9 cellular contexts compared by ENCODE assay signal in the genomic region with DNA sequence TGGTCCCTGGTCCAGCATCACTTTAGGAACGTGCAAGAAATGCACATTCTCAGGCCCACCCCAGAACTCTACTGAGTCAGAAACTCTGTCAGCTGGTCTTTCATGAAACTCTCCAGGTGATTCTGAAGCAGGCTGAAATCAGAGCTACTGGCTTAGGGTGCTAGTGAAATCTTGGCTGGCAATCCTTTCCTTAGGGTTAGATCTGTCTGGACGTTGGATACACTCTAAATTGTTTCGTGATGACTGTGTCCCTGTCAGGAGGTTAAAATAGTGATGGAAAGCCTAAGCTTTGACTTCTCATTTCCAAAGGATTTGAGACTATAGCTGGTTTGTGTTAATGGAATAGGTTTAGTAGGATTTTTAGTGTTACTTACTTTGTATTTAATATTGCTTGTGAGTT.
DNase-seq lines count a peak whose midpoint lies in the region; ATAC-seq and TF ChIP-seq lines count a peak whose summit lies in the region.
"Had no signal": no experiment of that assay in that cellular context is flagged by ENCODE, and none has a peak within 500 bp of the region (broad histone marks: within the 10 kb centered on the region; RNA-seq: fewer than 3 reads in every experiment).

No MANE protein-coding gene starts in this region.

- no peaks in the 10 kb centered on the region for H3K36me3 ChIP-seq in lung (ENCODE audit: control insufficient read depth in 2 of 2, insufficient read depth in 2 of 2, low read length in 2 of 2)

- H3K4me3 Mint-ChIP-seq in type B pancreatic cell: peak overlapping the region; percentile 18
- H3K4me3 Mint-ChIP-seq: T-helper 17 cell had no signal

- H3K9me3 ChIP-seq in lung (ENCODE audit: control insufficient read depth in 2 of 2, insufficient read depth in 1 of 2, low read length in 1 of 2): no peaks in the 10 kb centered on the region

- peaks cover 14 to 23% of the 10 kb centered on the region in 2 donors for H3K4me1 ChIP-seq in lung (ENCODE audit: control insufficient read depth in 2 of 2, insufficient read depth in 2 of 2, low read length in 2 of 2)

- H3K27ac Mint-ChIP-seq in type B pancreatic cell: peak overlapping the region; percentile 92
- H3K27ac Mint-ChIP-seq: T-helper 17 cell had no signal

- H3K9me3 Mint-ChIP-seq in type B pancreatic cell: peaks cover 3% of the 10 kb centered on the region

- H3K4me3 ChIP-seq in choroid plexus epithelial cell (ENCODE audit: low read depth, low read length) (no peak overlapping the region), lung (no peak overlapping the region)

- H3K27me3 Mint-ChIP-seq in type B pancreatic cell: no peaks in the 10 kb centered on the region
- H3K27me3 Mint-ChIP-seq: T-helper 17 cell had no signal

- peaks cover 31% of the 10 kb centered on the region for H3K4me1 Mint-ChIP-seq in type B pancreatic cell (ENCODE audit: unreplicated experiment)

- peaks cover 21% of the 10 kb centered on the region for H3K36me3 Mint-ChIP-seq in type B pancreatic cell

- TF ChIP-seq CTCF in choroid plexus epithelial cell (conservative IDR thresholded peaks at IDR 0.05; ENCODE audit: low read depth, low read length): no peak
- TF ChIP-seq CTCF in lung (IDR thresholded peaks at IDR 0.05; ENCODE audit: control extremely low read depth, extremely low read depth): no peak
- TF ChIP-seq CTCF in type B pancreatic cell (conservative IDR thresholded peaks at IDR 0.05): no peak

- H3K27me3 ChIP-seq in lung (ENCODE audit: control insufficient read depth, insufficient read depth): no peaks in the 10 kb centered on the region

- ATAC-seq in lung (ENCODE audit: insufficient read depth, low FRiP score): no peak

- DNase-seq in NCI-H226 (peak; percentile 65), choroid plexus epithelial cell (ENCODE audit: low read depth) (peak; percentile 82), lung (ENCODE audit: low spot score) (no peak), type B pancreatic cell (ENCODE audit: extremely low spot score, unreplicated experiment) (no peak), NCI-H1436 (lab: John Stamatoyannopoulos, UW) (no peak), nucleus accumbens (lab: John Stamatoyannopoulos, UW) (no peak), NCI-H524 (lab: John Stamatoyannopoulos, UW) (no peak)
- DNase-seq: NCI-H2029, T-helper 17 cell had no signal

- H3K27ac ChIP-seq in lung (ENCODE audit: low read depth in 1 of 2, low read length in 1 of 2): peak overlapping the region; percentile 64 to 96

- 78 to 88% methylated on average over 3 of the region's 3 CpGs for WGBS in lung, 2 donors

Comparison
In these comparisons a context has a peak if more than half of its experiments do, and no peak if none do; other contexts are left out.
1. DNase-seq: peak in NCI-H226 (single experiment) and choroid plexus epithelial cell (single experiment); none in lung (single experiment), type B pancreatic cell (single experiment), NCI-H1436 (single experiment), nucleus accumbens (0 of 56) and NCI-H524 (0 of 2).